In genomic region chr5:115379622-115380344, GRCh38 we compare ENCODE assay signal across 8 cellular contexts.
DNase-seq lines count a peak whose midpoint lies in the region; ATAC-seq lines count a peak whose summit lies in the region.

No MANE protein-coding gene starts in this region.

- no peaks in the 10 kb centered on the region for H3K79me1 ChIP-seq in mesendoderm (ENCODE audit: low read length)

- H4K8ac ChIP-seq in mesendoderm (ENCODE audit: low read depth, low read length), result no peak overlapping the region

- H3K56ac ChIP-seq in mesendoderm (ENCODE audit: low read length), result no peak overlapping the region

- no peak overlapping the region for H2AK5ac ChIP-seq in mesendoderm (ENCODE audit: low read length)

- no peaks in the 10 kb centered on the region for H3K27me3 ChIP-seq in mesendoderm (ENCODE audit: insufficient read depth, low read length, poor library complexity)

- H3K4me3 ChIP-seq in mesendoderm (ENCODE audit: low read length), result no peak overlapping the region

- no peaks in the 10 kb centered on the region for H3K36me3 ChIP-seq in mesendoderm (ENCODE audit: control insufficient read depth, insufficient read depth, low read length)

- peak; percentile 76 for ATAC-seq in GM18867 (IDR thresholded peaks at IDR 0.05; ENCODE audit: unreplicated experiment)
- ATAC-seq in HG02623 (IDR thresholded peaks at IDR 0.05; ENCODE audit: unreplicated experiment), result peak; percentile 38
- no peak for ATAC-seq in HG02588 (IDR thresholded peaks at IDR 0.05; ENCODE audit: unreplicated experiment)

- H3K27ac ChIP-seq in mesendoderm (ENCODE audit: low read depth, low read length), result no peak overlapping the region

- H3K4ac ChIP-seq in mesendoderm (ENCODE audit: low read depth, low read length), result no peak overlapping the region

- no peaks in the 10 kb centered on the region for H3K79me2 ChIP-seq in mesendoderm (ENCODE audit: control insufficient read depth, insufficient read depth, low read length)

- no peak overlapping the region for H2BK5ac ChIP-seq in mesendoderm (ENCODE audit: low read length)

- H4K5ac ChIP-seq in mesendoderm (ENCODE audit: low read length), result no peak overlapping the region

- WGBS in mesendoderm (ENCODE audit: extremely low coverage, insufficient coverage, low lambda C conversion rate), result no CpG with 5 or more reads among the region's 8 CpGs

- H2BK120ac ChIP-seq in mesendoderm (ENCODE audit: low read depth, low read length), result no peak overlapping the region

- no peak overlapping the region for H3K18ac ChIP-seq in mesendoderm (ENCODE audit: low read length)

- no peak overlapping the region for H2BK15ac ChIP-seq in mesendoderm (replicated peaks; ENCODE audit: low read depth)

- DNase-seq in NCI-H2196 treated with DMSO at 0.1 percent for 48 hours (lab: John Stamatoyannopoulos, UW; ENCODE audit: unreplicated experiment) (peak; percentile 50), kidney tubule cell (ENCODE audit: low spot score) (peak; percentile 98), DMS79 (lab: John Stamatoyannopoulos, UW) (no peak), AG08396 (ENCODE audit: low spot score) (no peak), mesendoderm (no peak)

- H3K9ac ChIP-seq in mesendoderm (ENCODE audit: low read length), result no peak overlapping the region

- no peaks in the 10 kb centered on the region for H3K4me1 ChIP-seq in mesendoderm (ENCODE audit: control insufficient read depth, low read depth, low read length)

- H3K4me2 ChIP-seq in mesendoderm (ENCODE audit: low read length), result no peak overlapping the region

- H3K23ac ChIP-seq in mesendoderm (ENCODE audit: low read length), result no peak overlapping the region

Comparison
In these comparisons a context has a peak if more than half of its experiments do, and no peak if none do; other contexts are left out.
1. DNase-seq: peak in NCI-H2196 treated with DMSO at 0.1 percent for 48 hours (single experiment) and kidney tubule cell (single experiment); none in DMS79 (single experiment), AG08396 (single experiment) and mesendoderm (single experiment).